Comparison of ENCODE assay signal across 21 cellular contexts in the genomic region with DNA sequence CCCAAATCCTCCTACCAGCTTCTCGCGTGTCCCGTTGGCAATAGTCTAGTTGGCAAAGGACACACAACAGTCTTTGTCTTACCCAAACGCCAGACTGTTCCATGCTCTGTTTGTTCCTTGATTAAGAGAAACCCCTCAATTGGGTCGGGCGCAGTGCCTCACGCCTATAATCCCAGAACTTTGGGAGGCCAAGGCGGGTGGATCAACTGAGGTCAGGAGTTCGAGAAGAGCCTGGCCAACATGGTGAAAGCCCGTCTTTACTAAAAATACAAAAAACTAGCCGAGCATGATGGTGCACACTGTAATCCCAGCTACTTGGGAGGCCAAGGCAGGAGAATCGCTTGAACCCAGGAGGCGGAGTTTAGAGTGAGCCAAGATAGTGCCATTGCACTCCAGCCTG.
DNase-seq lines count a peak whose midpoint lies in the region; TF ChIP-seq lines count a peak whose summit lies in the region.
"Had no signal": no experiment of that assay in that cellular context is flagged by ENCODE, and none has a peak within 500 bp of the region (broad histone marks: within the 10 kb centered on the region; RNA-seq: fewer than 3 reads in every experiment).

No MANE protein-coding gene starts in this region.

- TF ChIP-seq CTCF in WERI-Rb-1 (IDR thresholded peaks at IDR 0.05; ENCODE audit: low read depth, low read length) (no peak), type B pancreatic cell (conservative IDR thresholded peaks at IDR 0.05) (no peak)

- H3K4me3 Mint-ChIP-seq in type B pancreatic cell = no peak overlapping the region
- H3K4me3 Mint-ChIP-seq: CD4-positive, alpha-beta memory T cell had no signal

- H3K27ac Mint-ChIP-seq in type B pancreatic cell = no peak overlapping the region
- H3K27ac Mint-ChIP-seq: CD4-positive, alpha-beta memory T cell had no signal

- no peaks in the 10 kb centered on the region for H3K9me3 ChIP-seq in WERI-Rb-1 (ENCODE audit: severe bottlenecking)
- H3K9me3 ChIP-seq in MG63 = no peaks in the 10 kb centered on the region

- H3K27me3 Mint-ChIP-seq in type B pancreatic cell = peaks cover 8% of the 10 kb centered on the region

- peak overlapping the region; percentile 80 for H3K27ac ChIP-seq in WERI-Rb-1
- H3K27ac ChIP-seq: RWPE1 had no signal

- DNase-seq in WERI-Rb-1 = peak; percentile 8
- DNase-seq in dedifferentiated amniotic fluid mesenchymal stem cell (ENCODE audit: extremely low spot score) = peak; percentile 9
- peak; percentile 55 for DNase-seq in mesenteric fat pad (ENCODE audit: low spot score)
- DNase-seq in type B pancreatic cell (ENCODE audit: extremely low spot score, unreplicated experiment) = peak; percentile 18
- DNase-seq in MG63 = no peak
- no peak for DNase-seq in NCI-H774 (lab: John Stamatoyannopoulos, UW)
- no peak for DNase-seq in RPMI8226
- DNase-seq: C1 segment of cervical spinal cord; CD4-positive, alpha-beta memory T cell; COR-L47; Kasumi-1; MV-4-11; NCI-H1105; NCI-H1436 treated with DMSO at 0.1 percent for 48 hours; NCI-H187 treated with DMSO at 0.1 percent for 48 hours; NCI-H2107; NCI-H446; NCI-H524 treated with DMSO at 0.1 percent for 48 hours; SHP77 treated with DMSO at 0.1 percent for 48 hours had no signal

- H3K4me1 Mint-ChIP-seq in type B pancreatic cell (ENCODE audit: unreplicated experiment) = peaks cover 25% of the 10 kb centered on the region
- H3K4me1 Mint-ChIP-seq: CD4-positive, alpha-beta memory T cell had no signal

- H3K4me3 ChIP-seq in WERI-Rb-1 (ENCODE audit: low read depth, low read length) (no peak overlapping the region), MG63 (no peak overlapping the region)
- H3K4me3 ChIP-seq: K562 had no signal

- H3K36me3 ChIP-seq in WERI-Rb-1 (no peaks in the 10 kb centered on the region), MG63 (no peaks in the 10 kb centered on the region)

- H3K36me3 Mint-ChIP-seq in type B pancreatic cell = no peaks in the 10 kb centered on the region

- H3K9me3 Mint-ChIP-seq in type B pancreatic cell = peaks cover 5% of the 10 kb centered on the region

- H3K27me3 ChIP-seq in WERI-Rb-1 (ENCODE audit: insufficient read depth, low read depth, severe bottlenecking) (no peaks in the 10 kb centered on the region), MG63 (no peaks in the 10 kb centered on the region)

Comparison
In these comparisons a context has a peak if more than half of its experiments do, and no peak if none do; other contexts are left out.
1. DNase-seq: peak in WERI-Rb-1 (single experiment), dedifferentiated amniotic fluid mesenchymal stem cell (single experiment), mesenteric fat pad (single experiment) and type B pancreatic cell (single experiment); none in MG63 (single experiment), NCI-H774 (single experiment) and RPMI8226 (single experiment).